ENCODE assay signal across 1 cellular context in the genomic region with DNA sequence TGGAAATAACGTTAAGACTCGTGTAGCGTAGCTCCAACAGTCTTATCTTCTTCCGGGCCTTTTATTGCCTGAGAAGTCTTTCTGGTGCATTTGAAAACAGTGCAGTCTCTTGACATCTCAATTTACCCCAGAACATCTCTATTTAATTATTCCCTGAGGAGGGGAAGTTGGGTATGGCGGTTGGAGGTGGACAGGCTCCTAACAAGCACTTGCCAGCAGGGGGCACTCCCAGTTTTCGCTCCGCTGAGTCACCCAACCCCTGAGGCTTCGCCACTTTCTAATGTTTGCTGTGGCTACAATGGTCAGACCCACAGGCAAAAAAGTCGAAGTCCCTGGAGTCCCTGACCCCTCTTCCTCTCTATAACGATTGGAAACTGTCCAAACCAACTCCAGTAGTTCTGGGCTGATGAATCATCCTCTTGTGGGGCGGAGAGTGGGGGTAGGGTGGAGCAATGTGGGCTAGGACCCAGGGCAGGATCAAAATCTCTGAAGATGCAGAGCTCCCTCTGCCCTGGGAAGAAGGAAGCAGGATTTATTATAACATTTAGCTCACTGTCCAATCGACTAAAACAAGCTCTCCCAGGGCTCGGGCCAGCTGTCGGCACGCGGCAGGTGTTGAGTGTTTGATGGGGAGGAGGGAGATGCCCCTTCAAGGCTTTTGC.
TF ChIP-seq lines count a peak whose summit lies in the region.

No MANE protein-coding gene starts in this region.

TF ChIP-seq in GM23338, 12 proteins besides CTCF, POLR2A, EP300 and RAD21 (continued from another document):
- TF ChIP-seq, protein P1, sequence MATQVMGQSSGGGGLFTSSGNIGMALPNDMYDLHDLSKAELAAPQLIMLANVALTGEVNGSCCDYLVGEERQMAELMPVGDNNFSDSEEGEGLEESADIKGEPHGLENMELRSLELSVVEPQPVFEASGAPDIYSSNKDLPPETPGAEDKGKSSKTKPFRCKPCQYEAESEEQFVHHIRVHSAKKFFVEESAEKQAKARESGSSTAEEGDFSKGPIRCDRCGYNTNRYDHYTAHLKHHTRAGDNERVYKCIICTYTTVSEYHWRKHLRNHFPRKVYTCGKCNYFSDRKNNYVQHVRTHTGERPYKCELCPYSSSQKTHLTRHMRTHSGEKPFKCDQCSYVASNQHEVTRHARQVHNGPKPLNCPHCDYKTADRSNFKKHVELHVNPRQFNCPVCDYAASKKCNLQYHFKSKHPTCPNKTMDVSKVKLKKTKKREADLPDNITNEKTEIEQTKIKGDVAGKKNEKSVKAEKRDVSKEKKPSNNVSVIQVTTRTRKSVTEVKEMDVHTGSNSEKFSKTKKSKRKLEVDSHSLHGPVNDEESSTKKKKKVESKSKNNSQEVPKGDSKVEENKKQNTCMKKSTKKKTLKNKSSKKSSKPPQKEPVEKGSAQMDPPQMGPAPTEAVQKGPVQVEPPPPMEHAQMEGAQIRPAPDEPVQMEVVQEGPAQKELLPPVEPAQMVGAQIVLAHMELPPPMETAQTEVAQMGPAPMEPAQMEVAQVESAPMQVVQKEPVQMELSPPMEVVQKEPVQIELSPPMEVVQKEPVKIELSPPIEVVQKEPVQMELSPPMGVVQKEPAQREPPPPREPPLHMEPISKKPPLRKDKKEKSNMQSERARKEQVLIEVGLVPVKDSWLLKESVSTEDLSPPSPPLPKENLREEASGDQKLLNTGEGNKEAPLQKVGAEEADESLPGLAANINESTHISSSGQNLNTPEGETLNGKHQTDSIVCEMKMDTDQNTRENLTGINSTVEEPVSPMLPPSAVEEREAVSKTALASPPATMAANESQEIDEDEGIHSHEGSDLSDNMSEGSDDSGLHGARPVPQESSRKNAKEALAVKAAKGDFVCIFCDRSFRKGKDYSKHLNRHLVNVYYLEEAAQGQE (IDR thresholded peaks at IDR 0.05; ENCODE audit: unreplicated experiment) = no peak
- no peak for TF ChIP-seq JUNB (IDR thresholded peaks at IDR 0.05; ENCODE audit: unreplicated experiment)
- no peak for TF ChIP-seq EZH2phosphoT487 (IDR thresholded peaks at IDR 0.05; ENCODE audit: unreplicated experiment)
